17 cellular contexts compared by ENCODE assay signal in genomic region chr12:88884600-88884999, GRCh38.
DNase-seq lines count a peak whose midpoint lies in the region; ATAC-seq and TF ChIP-seq lines count a peak whose summit lies in the region.
"Had no signal": no experiment of that assay in that cellular context is flagged by ENCODE, and none has a peak within 500 bp of the region (broad histone marks: within the 10 kb centered on the region; RNA-seq: fewer than 3 reads in every experiment).

No MANE protein-coding gene starts in this region.

- no peak overlapping the region; the same call in 1 of the 2 replicates for H3K9ac ChIP-seq in OCI-LY3 (ENCODE audit: low read length)

- ATAC-seq in GM18868 (IDR thresholded peaks at IDR 0.05; ENCODE audit: unreplicated experiment) (peak; percentile 95), GM21619 (IDR thresholded peaks at IDR 0.05; ENCODE audit: unreplicated experiment) (peak; percentile 64), HG03095 (IDR thresholded peaks at IDR 0.05; ENCODE audit: unreplicated experiment) (peak; percentile 78), GM21737 (IDR thresholded peaks at IDR 0.05; ENCODE audit: unreplicated experiment) (no peak)
- ATAC-seq: foreskin keratinocyte, sciatic nerve had no signal

- TF ChIP-seq CTCF in OCI-LY3 (IDR thresholded peaks at IDR 0.05; ENCODE audit: low read depth, low read length), result no peak

- peaks cover 29% of the 10 kb centered on the region for H3K4me1 ChIP-seq in OCI-LY3 (ENCODE audit: low read length)
- H3K4me1 ChIP-seq: BE2C, foreskin keratinocyte had no signal

- H4K20me1 ChIP-seq in OCI-LY3 (ENCODE audit: insufficient read depth, low read length), result no peaks in the 10 kb centered on the region

- peak overlapping the region; percentile 8; the same call in 1 of the 2 replicates for H2AFZ ChIP-seq in OCI-LY3 (ENCODE audit: low read depth, low read length)

- H3K36me3 ChIP-seq in OCI-LY3 (replicated peaks; ENCODE audit: low read depth, low read length), result no peaks in the 10 kb centered on the region
- H3K36me3 ChIP-seq: BE2C had no signal

- peak overlapping the region; percentile 17 for H3K4me3 ChIP-seq in OCI-LY3 (ENCODE audit: low read length)

- no peaks in the 10 kb centered on the region for H3K79me2 ChIP-seq in OCI-LY3 (ENCODE audit: low read length)

- H3K9me3 ChIP-seq in OCI-LY3 (ENCODE audit: insufficient read depth, low read length), result no peaks in the 10 kb centered on the region
- H3K9me3 ChIP-seq: BE2C had no signal

- no peaks in the 10 kb centered on the region for H3K27me3 ChIP-seq in OCI-LY3 (ENCODE audit: low read depth, low read length)
- H3K27me3 ChIP-seq: BE2C, foreskin keratinocyte had no signal

- no peak for DNase-seq in activated T-cell treated with anti-CD3 and anti-CD28 coated beads, Interleukin-2, amount 50 U/mL, for 48 hours
- no peak for DNase-seq in activated CD8-positive, alpha-beta memory T cell treated with anti-CD3 and anti-CD28 coated beads, Interleukin-2, amount 50 U/mL, for 48 hours
- no peak for DNase-seq in NCI-H2029 (lab: John Stamatoyannopoulos, UW)
- DNase-seq: activated CD4-positive, CD25-positive, alpha-beta regulatory T cell; activated naive CD8-positive, alpha-beta T cell treated with anti-CD3 and anti-CD28 coated beads for 36 hours; BE2C; foreskin keratinocyte; GOT3; mesendoderm; NCI-H1930; NCI-H69 had no signal

- H3K27ac ChIP-seq in OCI-LY3 (ENCODE audit: low read length), result peak overlapping the region; percentile 36
- H3K27ac ChIP-seq: foreskin keratinocyte had no signal

- H3K4me2 ChIP-seq in OCI-LY3 (ENCODE audit: low read length), result peak overlapping the region; percentile 51
